In the genomic region with DNA sequence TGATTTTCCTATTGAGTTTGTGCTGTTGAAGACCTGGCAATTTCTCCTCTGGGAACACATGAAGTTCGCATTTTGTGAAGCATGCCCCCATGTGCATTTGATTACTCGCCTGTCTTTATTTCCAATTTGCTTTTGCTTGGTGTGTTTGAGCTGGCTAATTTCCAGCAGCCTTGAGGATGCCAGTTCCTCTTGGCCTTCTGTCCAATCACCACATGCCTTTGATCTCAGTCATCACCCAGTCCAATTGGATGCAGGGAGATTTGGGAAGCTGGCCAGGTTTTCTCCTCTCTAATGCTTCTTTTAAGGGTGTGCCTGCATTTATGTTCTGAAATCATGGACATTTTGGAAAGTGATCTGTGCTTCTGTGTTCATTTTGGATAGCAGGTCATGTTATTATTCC, we compare ENCODE assay signal across 9 cellular contexts. TPM values are rescaled to one million over a fixed set of nuclear protein-coding genes. Genes with fewer than 3 reads are reported as not detected.
DNase-seq lines count a peak whose midpoint lies in the region; ATAC-seq and TF ChIP-seq lines count a peak whose summit lies in the region.
"Had no signal": no experiment of that assay in that cellular context is flagged by ENCODE, and none has a peak within 500 bp of the region (broad histone marks: within the 10 kb centered on the region; RNA-seq: fewer than 3 reads in every experiment).

No MANE protein-coding gene starts in this region.

- no peaks in the 10 kb centered on the region for H3K36me3 ChIP-seq in ovary

- 44 to 59% (median 54%) methylated on average over 2 of the region's 2 CpGs for WGBS in ovary, 3 donors

- no peak for TF ChIP-seq POLR2A in ovary (IDR thresholded peaks at IDR 0.05)

- no peak for TF ChIP-seq CTCF in choroid plexus epithelial cell (conservative IDR thresholded peaks at IDR 0.05; ENCODE audit: low read depth, low read length)
- no peak for TF ChIP-seq CTCF in ovary (IDR thresholded peaks at IDR 0.05)

- DNase-seq in COR-L47 (lab: John Stamatoyannopoulos, UW) (peak; percentile 95), NCI-H2081 treated with DMSO at 0.1 percent for 48 hours (lab: John Stamatoyannopoulos, UW) (peak; percentile 47), choroid plexus epithelial cell (ENCODE audit: low read depth) (peak; percentile 82), ovary (peak; percentile 36 to 69 (median 54)), NOMO-1 treated with dmso at 0.1 percent for 144 hours (lab: John Stamatoyannopoulos, UW; ENCODE audit: unreplicated experiment) (no peak)
- no peak for DNase-seq in stimulated activated CD4-positive, alpha-beta T cell treated with anti-CD3 and anti-CD28 coated beads, Interleukin-4, amount 100 ng/mL, for 1 hour
- DNase-seq: occipital lobe had no signal

- H3K27ac ChIP-seq in ovary: no peak overlapping the region

- H3K9me3 ChIP-seq in ovary: no peaks in the 10 kb centered on the region

- H3K27me3 ChIP-seq in ovary: no peaks in the 10 kb centered on the region

- no peak for ATAC-seq in HG03378 (IDR thresholded peaks at IDR 0.05; ENCODE audit: unreplicated experiment)
- no peak for ATAC-seq in GM21367 (IDR thresholded peaks at IDR 0.05; ENCODE audit: unreplicated experiment)

- intact Hi-C loops in ovary (cut with DNase I): no loop called here

- TF ChIP-seq EP300 in ovary (IDR thresholded peaks at IDR 0.05): no peak

- H3K4me1 ChIP-seq in ovary (ENCODE audit: insufficient read depth): peaks cover 6% of the 10 kb centered on the region

- H3K4me3 ChIP-seq in choroid plexus epithelial cell (ENCODE audit: low read depth, low read length) (no peak overlapping the region), ovary (no peak overlapping the region)

RNA-seq across cellular contexts. Expression of gene TMEM100, which starts 3.8 kb away (rescaled TPM):
- total RNA-seq in ovary: 10 to 100 TPM in 6 of 7 donors, 1 to 10 TPM in 1; 9.0 to 88.2 (median 32.1) TPM
- polyA plus RNA-seq in ovary: 10 to 100 TPM; 15.6 to 17.8 TPM

RNA-seq across cellular contexts. Expression of gene PCTP, which starts 24.4 kb away (rescaled TPM):
- total RNA-seq in ovary: 10 to 100 TPM in 6 of 7 donors, 1 to 10 TPM in 1; 7.7 to 16.4 (median 11.8) TPM
- 10 to 100 TPM in 1 of 2 donors, 1 to 10 TPM in 1; 7.2 to 18.8 TPM for polyA plus RNA-seq in ovary

Comparison
In these comparisons a context has a peak if more than half of its experiments do, and no peak if none do; other contexts are left out.
1. DNase-seq: peak in COR-L47 (single experiment), NCI-H2081 treated with DMSO at 0.1 percent for 48 hours (single experiment), choroid plexus epithelial cell (single experiment) and ovary (5 of 5); none in NOMO-1 treated with dmso at 0.1 percent for 144 hours (single experiment) and stimulated activated CD4-positive, alpha-beta T cell treated with anti-CD3 and anti-CD28 coated beads, Interleukin-4, amount 100 ng/mL, for 1 hour (single experiment).